ENCODE assay signal across 14 cellular contexts in the genomic region with DNA sequence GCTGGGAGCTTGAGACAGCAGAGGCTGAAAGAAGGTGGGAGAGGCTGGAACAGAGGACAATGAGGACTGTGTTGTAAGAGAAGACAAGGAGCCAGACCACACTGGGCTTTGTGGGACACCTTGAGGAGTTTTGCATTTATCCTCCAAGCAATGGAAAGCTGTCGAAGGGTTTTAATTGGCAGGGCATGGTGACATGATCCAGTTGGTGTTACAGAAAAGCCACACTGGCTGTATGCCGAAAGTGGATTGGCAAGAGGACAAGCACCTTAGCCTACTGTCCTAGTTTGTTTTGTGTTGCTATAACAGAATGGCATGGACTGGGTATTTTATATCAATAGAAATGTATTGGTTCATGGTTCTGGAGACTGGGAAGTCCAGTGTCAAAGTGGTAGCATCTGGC. TPM values are rescaled to one million over a fixed set of nuclear protein-coding genes. Genes with fewer than 3 reads are reported as not detected.
"Had no signal": no experiment of that assay in that cellular context is flagged by ENCODE, and none has a peak within 500 bp of the region (broad histone marks: within the 10 kb centered on the region; RNA-seq: fewer than 3 reads in every experiment).

No MANE protein-coding gene starts in this region.

- H3K36me3 ChIP-seq: colonic mucosa, esophagus squamous epithelium, neural progenitor cell, ovary, tibial nerve had no signal

- DNase-seq: colonic mucosa; esophagus squamous epithelium; foreskin keratinocyte; immature natural killer cell; kidney; mucosa of descending colon; natural killer cell; nucleus accumbens; stimulated activated CD4-positive, alpha-beta T cell treated with anti-CD3 and anti-CD28 coated beads, Interleukin-4, amount 100 ng/mL, for 1 hour had no signal

- H3K27me3 ChIP-seq: colonic mucosa, foreskin keratinocyte, neural progenitor cell, ovary, tibial nerve had no signal

- FAIRE-seq: kidney had no signal

- H3K27ac ChIP-seq: colonic mucosa, esophagus squamous epithelium, foreskin keratinocyte, neural progenitor cell, ovary, tibial nerve had no signal

- H3K9me3 ChIP-seq: colonic mucosa, esophagus squamous epithelium, mucosa of descending colon, ovary had no signal

- H3K4me3 ChIP-seq: colonic mucosa, esophagus squamous epithelium, mucosa of descending colon, neural progenitor cell, ovary, tibial nerve had no signal

- ATAC-seq: foreskin keratinocyte; mucosa of descending colon; natural killer cell; stimulated activated memory B cell treated with anti-CD40 and anti-IgM and Interleukin-4, amounts not matched to agents 10 μg/mL and 1 μg/mL and 100 μg/mL, for 72 hours had no signal

- H3K4me1 ChIP-seq: neural progenitor cell had no signal

RNA-seq across cellular contexts. Expression of gene APLNR, which starts 14.0 kb away (rescaled TPM):
- total RNA-seq: epithelial cell of proximal tubule, foreskin keratinocyte had no signal
- polyA plus RNA-seq: foreskin keratinocyte had no signal
